In the genomic region with DNA sequence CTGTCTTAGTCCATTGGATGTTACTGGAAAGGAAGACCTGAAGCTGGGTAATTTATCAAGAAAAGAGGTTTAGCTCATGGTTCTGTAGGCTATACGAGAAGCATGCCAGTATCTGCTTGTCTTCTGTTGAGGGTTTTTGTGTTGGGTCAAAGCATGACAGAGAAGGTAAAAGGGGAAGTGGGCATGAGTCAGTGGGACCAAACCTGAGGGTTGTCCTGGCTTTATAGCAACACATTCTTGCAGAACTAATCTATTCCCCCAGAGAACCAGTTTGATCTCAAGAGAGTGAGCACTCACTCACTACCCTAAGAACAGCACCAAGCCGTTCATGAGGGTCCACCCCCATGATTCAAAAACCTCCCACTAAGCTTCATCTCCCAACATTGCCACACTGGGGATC, we compare ENCODE assay signal across 13 cellular contexts. TPM values are rescaled to one million over a fixed set of nuclear protein-coding genes. Genes with fewer than 3 reads are reported as not detected.
A peak's percentile ranks its signal among the peaks of the same experiment; 100 is the strongest.
DNase-seq lines count a peak whose midpoint lies in the region; ATAC-seq, FAIRE-seq and TF ChIP-seq lines count a peak whose summit lies in the region.
"Had no signal": no experiment of that assay in that cellular context is flagged by ENCODE, and none has a peak within 500 bp of the region (broad histone marks: within the 10 kb centered on the region; RNA-seq: fewer than 3 reads in every experiment).

No MANE protein-coding gene starts in this region.

- no peaks in the 10 kb centered on the region for H3K4me1 ChIP-seq in Peyer's patch
- H3K4me1 ChIP-seq: upper lobe of left lung had no signal

- no peaks in the 10 kb centered on the region for H3K9me3 ChIP-seq in Peyer's patch
- H3K9me3 ChIP-seq: upper lobe of left lung had no signal

- ATAC-seq in GM21447 (IDR thresholded peaks at IDR 0.05; ENCODE audit: unreplicated experiment), result peak; percentile 89
- peak; percentile 73 for ATAC-seq in HG03135 (IDR thresholded peaks at IDR 0.05; ENCODE audit: unreplicated experiment)

- no peak for DNase-seq in GM18507 (ENCODE audit: extremely low spot score, insufficient read length, low read depth)
- DNase-seq in RPMI8226, result peak; percentile 39
- no peak for DNase-seq in NCI-H146 treated with DMSO at 0.1 percent for 48 hours (lab: John Stamatoyannopoulos, UW; ENCODE audit: unreplicated experiment)
- no peak for DNase-seq in Peyer's patch
- no peak for DNase-seq in GM13977 (ENCODE audit: low spot score)
- no peak for DNase-seq in H4 (ENCODE audit: low spot score)
- DNase-seq: anterior cingulate cortex; COR-L47; stimulated activated CD4-positive, alpha-beta T cell treated with anti-CD3 and anti-CD28 coated beads, Interleukin-4, amount 100 ng/mL, for 4 hours; upper lobe of left lung had no signal

- no peak overlapping the region for H3K27ac ChIP-seq in Peyer's patch
- H3K27ac ChIP-seq: upper lobe of left lung had no signal

- TF ChIP-seq POLR2A in Peyer's patch (IDR thresholded peaks at IDR 0.05), result no peak

- TF ChIP-seq CTCF in Peyer's patch (IDR thresholded peaks at IDR 0.05), result no peak
- no peak for TF ChIP-seq CTCF in GM13977 (IDR thresholded peaks at IDR 0.05; ENCODE audit: extremely low read depth, insufficient read depth, missing control alignments)

- in situ Hi-C loops in GM13977 (cut with MboI; ENCODE audit: low pct_unique_long_range_greater_than_20kb, low sequenced_read_pairs, unreplicated experiment), result no loop called here

- H3K36me3 ChIP-seq in Peyer's patch, result no peaks in the 10 kb centered on the region
- H3K36me3 ChIP-seq: upper lobe of left lung had no signal

- no peaks in the 10 kb centered on the region for H3K27me3 ChIP-seq in Peyer's patch
- H3K27me3 ChIP-seq: upper lobe of left lung had no signal

- no peak overlapping the region for H3K4me3 ChIP-seq in Peyer's patch
- H3K4me3 ChIP-seq: upper lobe of left lung had no signal

- peak; percentile 77 for FAIRE-seq in GM18507 (lab: Jason Lieb, UNC)
- FAIRE-seq: endothelial cell of umbilical vein had no signal

RNA-seq across cellular contexts. Expression of gene KRAS, which starts 19.0 kb away (rescaled TPM):
- total RNA-seq in Peyer's patch, result 10 to 100 TPM; 17.3 to 27.8 (median 23.2) TPM
- 7.3 and 11.1 TPM in 2 replicates for total RNA-seq in H4 (2014; rRNA removed; shearing (Covaris generic))
